Comparison of ENCODE assay signal across 25 cellular contexts in genomic region chr2:77649856-77650255, GRCh38.
"Had no signal": no experiment of that assay in that cellular context is flagged by ENCODE, and none has a peak within 500 bp of the region (broad histone marks: within the 10 kb centered on the region; RNA-seq: fewer than 3 reads in every experiment).

No MANE protein-coding gene starts in this region.

- H3K4me3 ChIP-seq: pancreas, prostate gland, right lobe of liver, sigmoid colon, stomach, thoracic aorta, thyroid gland, tibial nerve, upper lobe of left lung, vagina had no signal

- ATAC-seq: naive thymus-derived CD8-positive, alpha-beta T cell; natural killer cell treated with Interleukin-12 subunit alpha and Interleukin-12 subunit beta and Interleukin-15 and Interleukin-18, amount 100 ng/mL, for 72 hours; pancreas; right cardiac atrium; right lobe of liver; stimulated activated effector memory CD8-positive, alpha-beta T cell treated with anti-CD3 and anti-CD28 coated beads, Interleukin-12 subunit alpha, Interleukin-12 subunit beta, amount 100 ng/mL, for 72 hours; stimulated activated naive B cell treated with anti-CD40 and anti-IgM and Interleukin-4, amounts not matched to agents 10 μg/mL and 1 μg/mL and 100 μg/mL, for 72 hours had no signal

- H3K9me3 ChIP-seq: neutrophil, pancreas, prostate gland, right lobe of liver, sigmoid colon, stomach, thoracic aorta, thyroid gland, tibial nerve, upper lobe of left lung, vagina had no signal

- H3K4me1 ChIP-seq: pancreas, prostate gland, right lobe of liver, sigmoid colon, stomach, thyroid gland, tibial nerve, upper lobe of left lung, vagina had no signal

- H3K27ac ChIP-seq: neutrophil, pancreas, prostate gland, right lobe of liver, sigmoid colon, stomach, thoracic aorta, thyroid gland, tibial nerve, upper lobe of left lung, vagina had no signal

- DNase-seq: naive thymus-derived CD8-positive, alpha-beta T cell; nephron progenitor cell; nucleus accumbens; pancreas; right cardiac atrium; right lobe of liver; sigmoid colon; small intestine; stimulated activated CD4-positive, alpha-beta T cell treated with anti-CD3 and anti-CD28 coated beads, Interleukin-15, amount 100 ng/mL, for 24 hours; stimulated activated CD4-positive, alpha-beta T cell treated with anti-CD3 and anti-CD28 coated beads, Interleukin-2, amount 100 ng/mL, for 24 hours; stimulated activated CD4-positive, alpha-beta T cell treated with anti-CD3 and anti-CD28 coated beads, Interleukin-2, amount 100 ng/mL, for 48 hours; stimulated activated CD4-positive, alpha-beta T cell treated with anti-CD3 and anti-CD28 coated beads, Interleukin-4, amount 100 ng/mL, for 24 hours; stimulated activated naive B cell treated with anti-CD40 and anti-IgM and Interleukin-4, amounts not matched to agents 10 μg/mL and 1 μg/mL and 100 μg/mL, for 72 hours; stimulated activated naive CD4-positive, alpha-beta T cell treated with Interleukin-2 at 50 U/mL for 16 hours; stomach; thyroid gland; trophoblast cell; upper lobe of left lung had no signal

- H3K36me3 ChIP-seq: neutrophil, pancreas, prostate gland, right lobe of liver, sigmoid colon, stomach, thoracic aorta, thyroid gland, tibial nerve, upper lobe of left lung, vagina had no signal

- H3K27me3 ChIP-seq: neutrophil, pancreas, right lobe of liver, sigmoid colon, stomach, thyroid gland, tibial nerve, upper lobe of left lung, vagina had no signal
